In genomic region chr5:175381116-175381515, GRCh38 we compare ENCODE assay signal across 29 cellular contexts.
"Had no signal": no experiment of that assay in that cellular context is flagged by ENCODE, and none has a peak within 500 bp of the region (broad histone marks: within the 10 kb centered on the region; RNA-seq: fewer than 3 reads in every experiment).

No MANE protein-coding gene starts in this region.

- H3K27ac Mint-ChIP-seq: activated CD4-positive, alpha-beta T cell treated with anti-CD3 and anti-CD28 coated beads, Interleukin-2, amount 10 ng/mL, durations not matched to agents 7 days and 5 days; activated naive CD4-positive, alpha-beta T cell treated with anti-CD3 and anti-CD28 coated beads for 36 hours; activated naive CD4-positive, alpha-beta T cell treated with anti-CD3 and anti-CD28 coated beads, Interleukin-2, amount 50 U/mL, for 72 hours; activated T-helper 1 cell treated with anti-CD3 and anti-CD28 coated beads, Interleukin-12 subunit alpha, Interleukin-12 subunit beta, Interleukin-2, Interleukin-4 antibody, amounts not matched to agents 30 ng/mL and 10 ng/mL and 1 ng/mL, durations not matched to agents 14 hours and 24 hours and 36 hours had no signal

- H3K4me1 ChIP-seq: adrenal gland, body of pancreas, breast epithelium, Peyer's patch had no signal

- H3K27me3 ChIP-seq: body of pancreas, breast epithelium, Peyer's patch had no signal

- H3K4me1 Mint-ChIP-seq: activated CD4-positive, alpha-beta T cell treated with anti-CD3 and anti-CD28 coated beads, Interleukin-2, amount 10 ng/mL, durations not matched to agents 7 days and 5 days had no signal

- H3K27ac ChIP-seq: adrenal gland, body of pancreas, breast epithelium, Peyer's patch, WERI-Rb-1 had no signal

- H3K9me3 Mint-ChIP-seq: activated CD4-positive, alpha-beta T cell treated with anti-CD3 and anti-CD28 coated beads, Interleukin-2, amount 10 ng/mL, durations not matched to agents 7 days and 5 days; activated naive CD4-positive, alpha-beta T cell treated with anti-CD3 and anti-CD28 coated beads for 36 hours; activated naive CD4-positive, alpha-beta T cell treated with anti-CD3 and anti-CD28 coated beads, Interleukin-2, amount 50 U/mL, for 72 hours; activated T-cell treated with anti-CD3 and anti-CD28 coated beads, Interleukin-2, amount 50 U/mL, for 4 hours; activated T-helper 1 cell treated with anti-CD3 and anti-CD28 coated beads, Interleukin-12 subunit alpha, Interleukin-12 subunit beta, Interleukin-2, Interleukin-4 antibody, amounts not matched to agents 30 ng/mL and 10 ng/mL and 1 ng/mL, durations not matched to agents 14 hours and 24 hours and 36 hours had no signal

- DNase-seq: activated CD4-positive, alpha-beta T cell treated with anti-CD3 and anti-CD28 coated beads, Interleukin-2, amount 10 ng/mL, durations not matched to agents 7 days and 5 days; activated CD4-positive, alpha-beta T cell treated with anti-CD3 and anti-CD28 coated beads, Interleukin-2, amount 50 U/mL, for 48 hours; activated CD4-positive, CD25-positive, alpha-beta regulatory T cell; activated CD8-positive, alpha-beta memory T cell treated with anti-CD3 and anti-CD28 coated beads, Interleukin-2, amount 50 U/mL, for 4 hours; activated gamma-delta T cell treated with Interleukin-2 at 50 U/mL for 16 hours; activated naive CD4-positive, alpha-beta T cell treated with anti-CD3 and anti-CD28 coated beads for 36 hours; activated T-cell treated with anti-CD3 and anti-CD28 coated beads for 4 hours; activated T-cell treated with anti-CD3 and anti-CD28 coated beads, Interleukin-2, amount 50 U/mL, for 4 hours; adrenal gland; body of pancreas; NCI-H1105; NCI-H1417 treated with DMSO at 0.1 percent for 48 hours; NCI-H187 treated with DMSO at 0.1 percent for 48 hours; NCI-H2081 treated with DMSO at 0.1 percent for 48 hours; NCI-H510A; NCI-H526; NCI-H748 treated with DMSO at 0.1 percent for 48 hours; NK-92 treated with Interleukin-12 subunit alpha and Interleukin-12 subunit beta, amount 100 ng/mL, for 24 hours; PC-3; Peyer's patch; RPMI8226; SHP77 treated with DMSO at 0.1 percent for 48 hours; SW 1271; T1000; WERI-Rb-1 had no signal

- H3K9me3 ChIP-seq: adrenal gland, body of pancreas, breast epithelium, Peyer's patch had no signal

- FAIRE-seq: astrocyte had no signal

- H3K36me3 Mint-ChIP-seq: activated naive CD4-positive, alpha-beta T cell treated with anti-CD3 and anti-CD28 coated beads, Interleukin-2, amount 50 U/mL, for 72 hours had no signal

- ATAC-seq: activated naive CD4-positive, alpha-beta T cell treated with anti-CD3 and anti-CD28 coated beads, Interleukin-2, amount 50 U/mL, for 72 hours; activated T-cell treated with anti-CD3 and anti-CD28 coated beads, Interleukin-2, amount 50 U/mL, for 4 hours; body of pancreas; PC-3 had no signal

- H3K4me3 Mint-ChIP-seq: activated CD4-positive, alpha-beta T cell treated with anti-CD3 and anti-CD28 coated beads, Interleukin-2, amount 10 ng/mL, durations not matched to agents 7 days and 5 days; activated naive CD4-positive, alpha-beta T cell treated with anti-CD3 and anti-CD28 coated beads for 36 hours; activated T-cell treated with anti-CD3 and anti-CD28 coated beads, Interleukin-2, amount 50 U/mL, for 4 hours; activated T-helper 1 cell treated with anti-CD3 and anti-CD28 coated beads, Interleukin-12 subunit alpha, Interleukin-12 subunit beta, Interleukin-2, Interleukin-4 antibody, amounts not matched to agents 30 ng/mL and 10 ng/mL and 1 ng/mL, durations not matched to agents 14 hours and 24 hours and 36 hours had no signal

- H3K4me3 ChIP-seq: adrenal gland, body of pancreas, breast epithelium, Peyer's patch had no signal

- H3K36me3 ChIP-seq: adrenal gland, breast epithelium, Peyer's patch, WERI-Rb-1 had no signal
